ENCODE assay signal across 8 cellular contexts in the genomic region with DNA sequence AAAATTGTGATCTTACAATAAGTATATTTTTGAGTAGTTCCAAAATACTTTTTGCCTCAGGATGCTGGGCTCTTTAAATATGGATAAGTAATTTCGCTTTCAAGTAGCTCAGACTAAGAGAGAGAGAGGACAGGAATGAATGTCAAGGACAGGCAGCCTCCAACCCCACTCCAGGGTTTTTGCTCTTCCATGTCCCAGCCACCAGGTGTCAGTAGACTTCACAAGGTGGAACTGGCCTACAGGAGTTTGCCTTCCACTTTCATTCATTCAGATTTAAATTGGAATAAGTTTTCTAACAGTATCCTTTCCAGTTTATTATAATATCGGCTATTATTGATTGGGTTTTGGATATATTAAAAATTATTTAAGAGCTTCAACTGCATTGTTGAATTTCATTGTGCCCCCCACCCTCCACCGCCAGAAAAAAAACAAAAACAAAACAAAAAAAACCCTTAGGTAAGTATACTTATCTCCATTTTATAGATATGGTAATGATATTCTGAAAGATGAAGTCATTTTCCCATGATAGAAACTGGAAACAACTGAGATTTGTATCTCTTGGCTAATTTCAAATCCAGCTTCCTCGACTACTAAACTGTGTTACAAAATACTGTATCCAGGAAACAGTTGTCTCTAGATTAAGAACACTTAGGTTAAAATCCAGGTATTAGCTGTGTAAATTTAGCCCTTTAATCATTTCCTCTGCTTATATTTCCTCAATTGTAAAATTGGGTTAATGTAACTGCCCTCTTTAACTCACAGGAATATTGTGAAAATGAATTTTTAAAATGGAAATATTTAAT.
A peak's percentile ranks its signal among the peaks of the same experiment; 100 is the strongest.
DNase-seq lines count a peak whose midpoint lies in the region; ATAC-seq and TF ChIP-seq lines count a peak whose summit lies in the region.

No MANE protein-coding gene starts in this region.

- H3K4me3 Mint-ChIP-seq in activated T-helper 17 cell treated with anti-CD3 and anti-CD28 coated beads, Interleukin-2, amount 50 U/mL, for 72 hours, result no peak overlapping the region

- ATAC-seq in GM19468 (IDR thresholded peaks at IDR 0.05; ENCODE audit: extremely low read depth, unreplicated experiment), result peak; percentile 46
- peak; percentile 98 for ATAC-seq in HG03442 (IDR thresholded peaks at IDR 0.05; ENCODE audit: unreplicated experiment)
- ATAC-seq in activated T-helper 17 cell treated with anti-CD3 and anti-CD28 coated beads, Interleukin-2, amount 50 U/mL, for 72 hours (replicated peaks), result peak; percentile 55

- TF ChIP-seq CTCF in cardiac muscle cell (IDR thresholded peaks at IDR 0.05; ENCODE audit: low read depth, low read length) (peak; percentile 90), sigmoid colon (IDR thresholded peaks at IDR 0.05) (peak in 3 of 4 experiments; percentile 45 to 74 (median 67))

- TF ChIP-seq POLR2A in sigmoid colon (IDR thresholded peaks at IDR 0.05), result no peak

- H3K4me3 ChIP-seq in cardiac muscle cell (no peak overlapping the region), sigmoid colon (no peak overlapping the region)

- H3K27me3 ChIP-seq in cardiac muscle cell, result no peaks in the 10 kb centered on the region
- H3K27me3 ChIP-seq in sigmoid colon, result no peaks in the 10 kb centered on the region

- DNase-seq in G401 (ENCODE audit: low spot score), result peak; percentile 70
- DNase-seq in NCI-H345 treated with DMSO at 0.1 percent for 48 hours (lab: John Stamatoyannopoulos, UW; ENCODE audit: unreplicated experiment), result peak; percentile 82
- peak; percentile 69 to 83 for DNase-seq in cardiac muscle cell (ENCODE audit: low read depth in 1 of 2, low spot score in 1 of 2)
- DNase-seq in sigmoid colon, result no peak
- DNase-seq in mesenteric fat pad (ENCODE audit: low spot score), result no peak

- H3K27ac Mint-ChIP-seq in activated T-helper 17 cell treated with anti-CD3 and anti-CD28 coated beads, Interleukin-2, amount 50 U/mL, for 72 hours, result no peak overlapping the region

- H3K4me1 ChIP-seq in cardiac muscle cell (ENCODE audit: low read depth) (peaks cover 41% of the 10 kb centered on the region), sigmoid colon (no peaks in the 10 kb centered on the region)

- H3K36me3 ChIP-seq in cardiac muscle cell, result no peaks in the 10 kb centered on the region
- H3K36me3 ChIP-seq in sigmoid colon, result no peaks in the 10 kb centered on the region

- no peaks in the 10 kb centered on the region for H3K4me1 Mint-ChIP-seq in activated T-helper 17 cell treated with anti-CD3 and anti-CD28 coated beads, Interleukin-2, amount 50 U/mL, for 72 hours

- H3K27me3 Mint-ChIP-seq in activated T-helper 17 cell treated with anti-CD3 and anti-CD28 coated beads, Interleukin-2, amount 50 U/mL, for 72 hours, result no peaks in the 10 kb centered on the region

- 26 to 43% methylated on average over 4 of the region's 4 CpGs for WGBS in sigmoid colon, 2 donors

- TF ChIP-seq EP300 in sigmoid colon (IDR thresholded peaks at IDR 0.05), result no peak

- no peaks in the 10 kb centered on the region for H3K36me3 Mint-ChIP-seq in activated T-helper 17 cell treated with anti-CD3 and anti-CD28 coated beads, Interleukin-2, amount 50 U/mL, for 72 hours (ENCODE audit: low read depth)

- in situ Hi-C loops in G401 (cut with HindIII; ENCODE audit: low sequenced_read_pairs), result no loop called here

- H3K27ac ChIP-seq in cardiac muscle cell (peak overlapping the region; percentile 89), sigmoid colon (no peak overlapping the region)

- H3K9me3 ChIP-seq in cardiac muscle cell (ENCODE audit: low read depth) (no peaks in the 10 kb centered on the region), sigmoid colon (no peaks in the 10 kb centered on the region)

- intact Hi-C loops in sigmoid colon (cut with DNase I), result loop anchor here (2.0 kb wide), 1 partner anchor 823 kb away; no protein-coding TSS in a partner anchor

- H3K9me3 Mint-ChIP-seq in activated T-helper 17 cell treated with anti-CD3 and anti-CD28 coated beads, Interleukin-2, amount 50 U/mL, for 72 hours, result no peaks in the 10 kb centered on the region

Comparison
In these comparisons a context has a peak if more than half of its experiments do, and no peak if none do; other contexts are left out.
1. DNase-seq: peak in G401 (single experiment), NCI-H345 treated with DMSO at 0.1 percent for 48 hours (single experiment) and cardiac muscle cell (2 of 2); none in sigmoid colon (single experiment) and mesenteric fat pad (single experiment).
2. ATAC-seq: peak in every context shown above with its lines; median percentile 98 in HG03442; 55 in activated T-helper 17 cell treated with anti-CD3 and anti-CD28 coated beads, Interleukin-2, amount 50 U/mL, for 72 hours; 46 in GM19468.